Comparison of ENCODE assay signal across 8 cellular contexts in genomic region chr1:213015099-213016050, GRCh38. TPM values are rescaled to one million over a fixed set of nuclear protein-coding genes. Genes with fewer than 3 reads are reported as not detected.
A peak's percentile ranks its signal among the peaks of the same experiment; 100 is the strongest.
DNase-seq lines count a peak whose midpoint lies in the region; ATAC-seq, FAIRE-seq and TF ChIP-seq lines count a peak whose summit lies in the region.

A gene with protein sequence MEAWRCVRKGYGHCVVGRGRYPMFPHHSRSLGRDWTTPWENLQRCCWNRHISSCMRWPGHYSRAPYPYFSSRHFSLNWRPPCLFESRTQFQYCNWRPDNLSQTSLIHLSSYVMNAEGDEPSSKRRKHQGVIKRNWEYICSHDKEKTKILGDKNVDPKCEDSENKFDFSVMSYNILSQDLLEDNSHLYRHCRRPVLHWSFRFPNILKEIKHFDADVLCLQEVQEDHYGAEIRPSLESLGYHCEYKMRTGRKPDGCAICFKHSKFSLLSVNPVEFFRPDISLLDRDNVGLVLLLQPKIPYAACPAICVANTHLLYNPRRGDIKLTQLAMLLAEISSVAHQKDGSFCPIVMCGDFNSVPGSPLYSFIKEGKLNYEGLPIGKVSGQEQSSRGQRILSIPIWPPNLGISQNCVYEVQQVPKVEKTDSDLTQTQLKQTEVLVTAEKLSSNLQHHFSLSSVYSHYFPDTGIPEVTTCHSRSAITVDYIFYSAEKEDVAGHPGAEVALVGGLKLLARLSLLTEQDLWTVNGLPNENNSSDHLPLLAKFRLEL (minus strand): TSS chr1:213015867. CDS start chr1:213015671, 196 bp downstream.

- peak; percentile 90 for TF ChIP-seq POLR2A in GM19193 (IDR thresholded peaks at IDR 0.05; ENCODE audit: extremely low read depth, insufficient read depth, insufficient read length)

- TF ChIP-seq CTCF in chondrocyte (IDR thresholded peaks at IDR 0.05) (no peak), kidney (IDR thresholded peaks at IDR 0.05; ENCODE audit: borderline replicate concordance, extremely low read depth, insufficient read depth) (no peak)

- peak; percentile 92 for ATAC-seq in HG03439 (IDR thresholded peaks at IDR 0.05; ENCODE audit: unreplicated experiment)

- peak within 1 kb of the TSS; percentile 96 for H3K4me3 Mint-ChIP-seq in chondrocyte (ENCODE audit: unreplicated experiment)

- H3K9me3 Mint-ChIP-seq in chondrocyte (ENCODE audit: low read depth): no peaks in the 10 kb centered on the region

- peak; percentile 66 for FAIRE-seq in kidney (lab: Jason Lieb, UNC)

- peaks cover 0 to 3% of the 10 kb centered on the region in 2 donors for H3K4me1 ChIP-seq in kidney (ENCODE audit: control insufficient read depth in 1 of 2, insufficient read depth in 1 of 2, low read depth in 1 of 2, low read length in 2 of 2)

- H3K4me1 Mint-ChIP-seq in chondrocyte (ENCODE audit: low read depth): peaks cover 20% of the 10 kb centered on the region

- H3K27ac ChIP-seq in kidney (ENCODE audit: low read depth in 2 of 2, low read length in 2 of 2): peak within 1 kb of the TSS; percentile 91 to 93

- intact Hi-C loops in kidney (cut with DNase I): no loop called here

- peak within 1 kb of the TSS; percentile 63 to 92 for H3K9ac ChIP-seq in kidney (ENCODE audit: low read length in 2 of 2)

- H3K9me3 ChIP-seq in kidney (ENCODE audit: control insufficient read depth in 1 of 2, low read length in 2 of 2): no peaks in the 10 kb centered on the region

- DNase-seq in AML-193 (lab: John Stamatoyannopoulos, UW): peak; percentile 90 to 92
- DNase-seq in NCI-H510A treated with DMSO at 0.1 percent for 48 hours (lab: John Stamatoyannopoulos, UW): peak; percentile 93
- DNase-seq in activated CD4-positive, alpha-beta T cell treated with anti-CD3 and anti-CD28 coated beads for 24 hours (ENCODE audit: low read depth in 2 of 2): peak; percentile 90 to 91
- peak; percentile 98 for DNase-seq in chondrocyte (ENCODE audit: low spot score)
- peak; percentile 98 for DNase-seq in kidney
- DNase-seq in stimulated activated CD4-positive, alpha-beta T cell treated with anti-CD3 and anti-CD28 coated beads, Interleukin-15, amount 100 ng/mL, for 24 hours: peak; percentile 96

- peaks cover 0 to 4% of the 10 kb centered on the region in 2 donors for H3K36me3 ChIP-seq in kidney (ENCODE audit: control insufficient read depth in 1 of 2, insufficient read depth in 2 of 2, low read length in 2 of 2)

- H3K4me3 ChIP-seq in kidney (ENCODE audit: low read length in 2 of 2): peak within 1 kb of the TSS; percentile 77 to 94

- H3K27ac Mint-ChIP-seq in chondrocyte (ENCODE audit: unreplicated experiment): peak within 1 kb of the TSS; percentile 97

- peaks cover 4% of the 10 kb centered on the region for H3K36me3 Mint-ChIP-seq in chondrocyte (ENCODE audit: low read depth)

- no peaks in the 10 kb centered on the region for H3K27me3 Mint-ChIP-seq in chondrocyte (ENCODE audit: low read depth)

RNA-seq across cellular contexts. Expression of the gene that starts here (rescaled TPM):
- total RNA-seq in chondrocyte: 20.4 to 28.1 TPM (median 21.2 TPM) in 3 replicates
- 38.6 TPM for total RNA-seq in kidney
- polyA plus RNA-seq in kidney (ENCODE audit: insufficient read depth, low read depth, low replicate concordance): 11.0 TPM

Comparison
In these comparisons a context has a peak if more than half of its experiments do, and no peak if none do; other contexts are left out.
1. Peak in every context shown above with its lines: DNase-seq, ATAC-seq, H3K4me3 ChIP-seq and H3K27ac ChIP-seq.